ENCODE assay signal across 1 cellular context in genomic region chr14:98379829-98380228, GRCh38.
TF ChIP-seq lines count a peak whose summit lies in the region.

No MANE protein-coding gene starts in this region.

TF ChIP-seq in K562, 482 proteins besides CTCF, POLR2A, EP300 and RAD21 (continued from another document):
- TF ChIP-seq ZNF318 (IDR thresholded peaks at IDR 0.05; ENCODE audit: borderline replicate concordance in 1 of 2, low read depth in 1 of 2): no peak
- no peak for TF ChIP-seq RB1 (IDR thresholded peaks at IDR 0.05; ENCODE audit: low read depth)
- TF ChIP-seq TSC22D4 (tag; IDR thresholded peaks at IDR 0.05): no peak
- TF ChIP-seq SREBF1 (IDR thresholded peaks at IDR 0.05; ENCODE audit: borderline replicate concordance, low read depth, low read length): no peak
- TF ChIP-seq MAFK (IDR thresholded peaks at IDR 0.05; ENCODE audit: low read length): peak; percentile 33; the same call in 1 of the 2 replicates
- no peak for TF ChIP-seq HDAC3 (IDR thresholded peaks at IDR 0.05; ENCODE audit: borderline replicate concordance, partially characterized antibody)
- TF ChIP-seq NFE2L1 (tag; IDR thresholded peaks at IDR 0.05; ENCODE audit: borderline replicate concordance, low read depth): no peak
- peak; percentile 26; the same call in 1 of the 2 replicates for TF ChIP-seq ZNF316 (IDR thresholded peaks at IDR 0.05)
- TF ChIP-seq CTBP1 (IDR thresholded peaks at IDR 0.05; ENCODE audit: borderline replicate concordance): no peak
- TF ChIP-seq SNRNP70 (optimal IDR thresholded peaks at IDR 0.05; ENCODE audit: low read depth, low read length): no peak
- no peak for TF ChIP-seq ZBTB5 (IDR thresholded peaks at IDR 0.05)
- TF ChIP-seq E2F8 (IDR thresholded peaks at IDR 0.05; ENCODE audit: low read depth, partially characterized antibody): no peak
- no peak for TF ChIP-seq ZNF77 (CRISPR knock-in tag; IDR thresholded peaks at IDR 0.05)
- TF ChIP-seq SOX6 (IDR thresholded peaks at IDR 0.05): no peak
